Comparison of ENCODE assay signal across 9 cellular contexts in the genomic region with DNA sequence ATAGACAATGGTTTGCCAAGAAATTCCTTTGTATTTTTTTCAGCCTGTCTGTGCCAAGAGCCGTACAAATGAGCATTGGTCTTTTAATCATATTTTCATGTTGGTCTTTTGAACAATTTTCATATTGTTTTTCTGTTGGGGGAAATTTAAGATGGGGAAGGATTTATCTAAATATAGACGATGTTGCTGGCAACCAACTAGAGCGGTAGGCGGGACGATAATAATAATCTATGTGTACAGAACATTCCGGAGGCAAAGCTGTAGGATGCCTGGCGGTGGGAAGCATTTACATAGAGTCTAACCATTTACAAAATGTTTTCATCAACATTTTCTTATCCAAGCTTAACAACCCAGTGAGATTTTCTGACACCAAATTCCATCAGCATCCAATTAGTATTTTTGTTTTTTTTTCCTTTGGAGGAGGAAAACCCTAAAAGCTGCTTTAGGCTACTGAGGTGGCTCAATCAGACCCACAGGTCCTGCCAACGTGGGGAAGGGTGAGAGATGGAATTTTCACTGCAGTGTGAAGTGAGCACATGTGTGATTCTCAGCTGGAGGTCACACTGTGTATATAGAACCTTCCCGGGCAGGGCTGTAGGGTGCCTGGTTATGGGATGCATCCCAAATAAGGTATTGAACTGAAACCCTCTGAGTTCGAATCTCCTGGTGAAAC. TPM values are rescaled to one million over a fixed set of nuclear protein-coding genes. Genes with fewer than 3 reads are reported as not detected.
DNase-seq lines count a peak whose midpoint lies in the region; ATAC-seq and TF ChIP-seq lines count a peak whose summit lies in the region.
"Had no signal": no experiment of that assay in that cellular context is flagged by ENCODE, and none has a peak within 500 bp of the region (broad histone marks: within the 10 kb centered on the region; RNA-seq: fewer than 3 reads in every experiment).

No MANE protein-coding gene starts in this region.

- H3K27ac ChIP-seq in gastrocnemius medialis, result peak overlapping the region; percentile 80 to 92 (median 86)

- H3K36me3 Mint-ChIP-seq in T-helper 17 cell (ENCODE audit: low read depth), result no peaks in the 10 kb centered on the region

- no peaks in the 10 kb centered on the region for H3K27me3 Mint-ChIP-seq in T-helper 17 cell

- peaks cover 12% of the 10 kb centered on the region for H3K4me1 Mint-ChIP-seq in T-helper 17 cell

- H3K27ac Mint-ChIP-seq in T-helper 17 cell, result peak overlapping the region; percentile 92

- TF ChIP-seq CTCF in gastrocnemius medialis (IDR thresholded peaks at IDR 0.05 in 4 of 5, conservative IDR thresholded peaks at IDR 0.05 in 1 of 5), result no peak

- no peak for TF ChIP-seq POLR2A in gastrocnemius medialis (IDR thresholded peaks at IDR 0.05)

- H3K9me3 ChIP-seq in T-helper 17 cell (ENCODE audit: control insufficient read depth, low read length, poor library complexity, severe bottlenecking) (no peaks in the 10 kb centered on the region), gastrocnemius medialis (no peaks in the 10 kb centered on the region)

- peaks cover 48 to 78% of the 10 kb centered on the region in 2 donors for H3K4me1 ChIP-seq in gastrocnemius medialis

- intact Hi-C loops in gastrocnemius medialis (cut with DNase I; ENCODE audit: low total_unique reads), result no loop called here

- peak; percentile 44 for DNase-seq in EH (ENCODE audit: low read depth)
- DNase-seq in T-helper 17 cell, result no peak
- peak; percentile 58 for DNase-seq in fibroblast of gingiva (ENCODE audit: low read depth)
- DNase-seq in gastrocnemius medialis, result no peak
- DNase-seq in KG1 (lab: John Stamatoyannopoulos, UW), result no peak
- DNase-seq in NCI-H2171 treated with DMSO at 0.1 percent for 48 hours (lab: John Stamatoyannopoulos, UW), result no peak
- DNase-seq in DMS 273 treated with DMSO at 0.1 percent for 48 hours (lab: John Stamatoyannopoulos, UW), result no peak
- no peak for DNase-seq in central memory CD4-positive, alpha-beta T cell
- DNase-seq: RPMI8226 had no signal

- H3K36me3 ChIP-seq in gastrocnemius medialis, result no peaks in the 10 kb centered on the region

- H3K4me3 ChIP-seq in gastrocnemius medialis, result peak overlapping the region; percentile 5 to 48 (median 30)

- in situ Hi-C loops in gastrocnemius medialis (cut with MboI; ENCODE audit: low sequenced_read_pairs in 4 of 4), result no loop called here

- no peaks in the 10 kb centered on the region for H3K27me3 ChIP-seq in gastrocnemius medialis

- ATAC-seq in T-helper 17 cell (no peak), gastrocnemius medialis (peak; percentile 2 to 8)

- H3K4me3 Mint-ChIP-seq in T-helper 17 cell, result peak overlapping the region; percentile 28

RNA-seq across cellular contexts. Expression of a gene that starts 11.7 kb away (rescaled TPM):
- total RNA-seq in T-helper 17 cell (100 to 1,000 TPM in 1 of 2 donors, 10 to 100 TPM in 1; 96.6 to 140 TPM), gastrocnemius medialis (10 to 100 TPM; 55.0 to 94.1 (median 73.7) TPM)

Comparison
In these comparisons a context has a peak if more than half of its experiments do, and no peak if none do; other contexts are left out.
1. DNase-seq: peak in EH (single experiment) and fibroblast of gingiva (single experiment); none in T-helper 17 cell (0 of 3), gastrocnemius medialis (0 of 2), KG1 (single experiment), NCI-H2171 treated with DMSO at 0.1 percent for 48 hours (single experiment), DMS 273 treated with DMSO at 0.1 percent for 48 hours (single experiment) and central memory CD4-positive, alpha-beta T cell (single experiment).